ENCODE assay signal across 1 cellular context in the genomic region with DNA sequence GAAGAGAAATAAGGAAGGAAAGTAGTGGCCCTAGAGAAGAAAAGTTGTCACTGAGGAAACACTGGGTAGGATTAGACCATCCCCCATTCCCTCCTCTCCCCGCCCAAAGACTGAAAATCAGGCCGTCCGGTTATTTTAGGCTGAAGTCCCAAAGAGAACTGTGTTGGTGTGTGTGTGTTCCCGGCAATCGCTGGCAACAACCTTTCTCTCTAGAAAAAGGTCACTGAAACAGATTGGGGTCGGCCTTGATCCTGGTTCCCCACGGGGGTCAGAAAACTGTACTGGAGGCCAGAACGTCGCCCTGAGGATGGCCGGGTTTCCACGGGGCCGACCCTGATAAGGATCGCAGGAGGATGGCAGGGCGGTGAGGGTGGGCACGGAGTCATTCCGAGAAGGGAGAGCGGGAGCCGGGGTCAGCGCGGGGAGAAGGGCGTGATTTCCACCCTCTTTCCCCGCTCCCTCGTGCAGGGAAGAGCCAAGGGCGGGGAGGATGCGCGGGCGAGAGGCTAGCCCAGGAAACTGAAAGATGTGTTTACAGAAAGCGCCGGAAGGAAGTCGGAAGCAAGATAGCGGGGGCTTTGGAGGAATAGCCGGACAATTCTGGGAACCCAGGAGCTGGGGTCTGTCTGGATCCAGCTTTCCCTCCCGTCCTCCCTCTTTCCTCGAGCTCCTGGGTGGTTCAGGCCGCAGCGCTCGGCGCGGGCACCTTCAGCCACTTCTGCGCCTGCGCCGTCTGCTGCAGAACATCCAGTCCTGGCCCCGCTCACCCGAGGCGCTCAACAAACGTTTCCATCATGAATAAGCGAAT.
A peak's percentile ranks its signal among the peaks of the same experiment; 100 is the strongest.
TF ChIP-seq lines count a peak whose summit lies in the region.

No MANE protein-coding gene starts in this region.

TF ChIP-seq in GM12878, 131 proteins besides CTCF, POLR2A, EP300 and RAD21 (continued from another document and continues in another):
- TF ChIP-seq, protein P1, sequence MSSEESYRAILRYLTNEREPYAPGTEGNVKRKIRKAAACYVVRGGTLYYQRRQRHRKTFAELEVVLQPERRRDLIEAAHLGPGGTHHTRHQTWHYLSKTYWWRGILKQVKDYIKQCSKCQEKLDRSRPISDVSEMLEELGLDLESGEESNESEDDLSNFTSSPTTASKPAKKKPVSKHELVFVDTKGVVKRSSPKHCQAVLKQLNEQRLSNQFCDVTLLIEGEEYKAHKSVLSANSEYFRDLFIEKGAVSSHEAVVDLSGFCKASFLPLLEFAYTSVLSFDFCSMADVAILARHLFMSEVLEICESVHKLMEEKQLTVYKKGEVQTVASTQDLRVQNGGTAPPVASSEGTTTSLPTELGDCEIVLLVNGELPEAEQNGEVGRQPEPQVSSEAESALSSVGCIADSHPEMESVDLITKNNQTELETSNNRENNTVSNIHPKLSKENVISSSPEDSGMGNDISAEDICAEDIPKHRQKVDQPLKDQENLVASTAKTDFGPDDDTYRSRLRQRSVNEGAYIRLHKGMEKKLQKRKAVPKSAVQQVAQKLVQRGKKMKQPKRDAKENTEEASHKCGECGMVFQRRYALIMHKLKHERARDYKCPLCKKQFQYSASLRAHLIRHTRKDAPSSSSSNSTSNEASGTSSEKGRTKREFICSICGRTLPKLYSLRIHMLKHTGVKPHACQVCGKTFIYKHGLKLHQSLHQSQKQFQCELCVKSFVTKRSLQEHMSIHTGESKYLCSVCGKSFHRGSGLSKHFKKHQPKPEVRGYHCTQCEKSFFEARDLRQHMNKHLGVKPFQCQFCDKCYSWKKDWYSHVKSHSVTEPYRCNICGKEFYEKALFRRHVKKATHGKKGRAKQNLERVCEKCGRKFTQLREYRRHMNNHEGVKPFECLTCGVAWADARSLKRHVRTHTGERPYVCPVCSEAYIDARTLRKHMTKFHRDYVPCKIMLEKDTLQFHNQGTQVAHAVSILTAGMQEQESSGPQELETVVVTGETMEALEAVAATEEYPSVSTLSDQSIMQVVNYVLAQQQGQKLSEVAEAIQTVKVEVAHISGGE (CRISPR knock-in tag; IDR thresholded peaks at IDR 0.05): no peak
- TF ChIP-seq RBBP5 (conservative IDR thresholded peaks at IDR 0.05) (no peak), CHD4 (IDR thresholded peaks at IDR 0.05) (no peak), MTA2 (IDR thresholded peaks at IDR 0.05; ENCODE audit: low read depth) (no peak), YBX1 (IDR thresholded peaks at IDR 0.05) (no peak), CHD2 (IDR thresholded peaks at IDR 0.05; ENCODE audit: borderline replicate concordance, low read depth, low read length) (no peak), IKZF1 (conservative IDR thresholded peaks at IDR 0.05) (0 out of 2 replicates have a peak, but pooled peaks have one; percentile 33), ESRRA (IDR thresholded peaks at IDR 0.05; ENCODE audit: low read length) (no peak), YY1 (IDR thresholded peaks at IDR 0.05; ENCODE audit: low read depth, low read length) (no peak), SMAD5 (IDR thresholded peaks at IDR 0.05; ENCODE audit: low read depth) (no peak), RAD51 (IDR thresholded peaks at IDR 0.05) (no peak), ATF7 (IDR thresholded peaks at IDR 0.05; ENCODE audit: low read depth) (no peak), NFYA (IDR thresholded peaks at IDR 0.05; ENCODE audit: borderline replicate concordance, low read depth, low read length) (no peak), SPI1 (IDR thresholded peaks at IDR 0.05; ENCODE audit: borderline replicate concordance, insufficient read depth, low read depth, low read length) (peak; percentile 76; the same call in 1 of the 2 replicates), SMARCA5 (IDR thresholded peaks at IDR 0.05) (no peak), NRF1 (conservative IDR thresholded peaks at IDR 0.05; ENCODE audit: low read depth, low read length) (no peak), POLR2AphosphoS5 (IDR thresholded peaks at IDR 0.05; ENCODE audit: low read length) (no peak), ZNF274 (IDR thresholded peaks at IDR 0.05; ENCODE audit: insufficient read depth, insufficient read length) (no peak), NR2C2 (IDR thresholded peaks at IDR 0.05; ENCODE audit: borderline replicate concordance, control insufficient read depth, insufficient read length, low read depth) (no peak), GATAD2B (conservative IDR thresholded peaks at IDR 0.05; ENCODE audit: low read depth) (no peak), CBX3 (IDR thresholded peaks at IDR 0.05; ENCODE audit: borderline replicate concordance, low read depth) (no peak), TCF3 (IDR thresholded peaks at IDR 0.05; ENCODE audit: borderline replicate concordance, insufficient read depth, low read depth, low read length) (no peak), MXI1 (IDR thresholded peaks at IDR 0.05; ENCODE audit: low read depth, low read length) (no peak), RELA (IDR thresholded peaks at IDR 0.05; ENCODE audit: borderline replicate concordance, partially characterized antibody) (no peak), ZNF384 (IDR thresholded peaks at IDR 0.05; ENCODE audit: borderline replicate concordance, low read depth, low read length) (no peak), HCFC1 (IDR thresholded peaks at IDR 0.05; ENCODE audit: low read length) (no peak), HDAC6 (IDR thresholded peaks at IDR 0.05; ENCODE audit: unreplicated experiment) (no peak), EED (IDR thresholded peaks at IDR 0.05; ENCODE audit: low read depth) (peak; percentile 39; the same call in 1 of the 2 replicates)
- TF ChIP-seq, protein P2, sequence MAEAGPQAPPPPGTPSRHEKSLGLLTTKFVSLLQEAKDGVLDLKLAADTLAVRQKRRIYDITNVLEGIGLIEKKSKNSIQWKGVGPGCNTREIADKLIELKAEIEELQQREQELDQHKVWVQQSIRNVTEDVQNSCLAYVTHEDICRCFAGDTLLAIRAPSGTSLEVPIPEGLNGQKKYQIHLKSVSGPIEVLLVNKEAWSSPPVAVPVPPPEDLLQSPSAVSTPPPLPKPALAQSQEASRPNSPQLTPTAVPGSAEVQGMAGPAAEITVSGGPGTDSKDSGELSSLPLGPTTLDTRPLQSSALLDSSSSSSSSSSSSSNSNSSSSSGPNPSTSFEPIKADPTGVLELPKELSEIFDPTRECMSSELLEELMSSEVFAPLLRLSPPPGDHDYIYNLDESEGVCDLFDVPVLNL (IDR thresholded peaks at IDR 0.05; ENCODE audit: low read depth, low read length): no peak
- TF ChIP-seq, protein P3, sequence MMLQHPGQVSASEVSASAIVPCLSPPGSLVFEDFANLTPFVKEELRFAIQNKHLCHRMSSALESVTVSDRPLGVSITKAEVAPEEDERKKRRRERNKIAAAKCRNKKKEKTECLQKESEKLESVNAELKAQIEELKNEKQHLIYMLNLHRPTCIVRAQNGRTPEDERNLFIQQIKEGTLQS (IDR thresholded peaks at IDR 0.05; ENCODE audit: borderline replicate concordance, extremely low read depth, low read depth, low read length): no peak
- TF ChIP-seq, protein P4, sequence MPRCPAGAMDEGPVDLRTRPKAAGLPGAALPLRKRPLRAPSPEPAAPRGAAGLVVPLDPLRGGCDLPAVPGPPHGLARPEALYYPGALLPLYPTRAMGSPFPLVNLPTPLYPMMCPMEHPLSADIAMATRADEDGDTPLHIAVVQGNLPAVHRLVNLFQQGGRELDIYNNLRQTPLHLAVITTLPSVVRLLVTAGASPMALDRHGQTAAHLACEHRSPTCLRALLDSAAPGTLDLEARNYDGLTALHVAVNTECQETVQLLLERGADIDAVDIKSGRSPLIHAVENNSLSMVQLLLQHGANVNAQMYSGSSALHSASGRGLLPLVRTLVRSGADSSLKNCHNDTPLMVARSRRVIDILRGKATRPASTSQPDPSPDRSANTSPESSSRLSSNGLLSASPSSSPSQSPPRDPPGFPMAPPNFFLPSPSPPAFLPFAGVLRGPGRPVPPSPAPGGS (IDR thresholded peaks at IDR 0.05; ENCODE audit: borderline replicate concordance, insufficient read depth, low read depth, low read length, poor library complexity, severe bottlenecking): no peak
- TF ChIP-seq, protein P5, sequence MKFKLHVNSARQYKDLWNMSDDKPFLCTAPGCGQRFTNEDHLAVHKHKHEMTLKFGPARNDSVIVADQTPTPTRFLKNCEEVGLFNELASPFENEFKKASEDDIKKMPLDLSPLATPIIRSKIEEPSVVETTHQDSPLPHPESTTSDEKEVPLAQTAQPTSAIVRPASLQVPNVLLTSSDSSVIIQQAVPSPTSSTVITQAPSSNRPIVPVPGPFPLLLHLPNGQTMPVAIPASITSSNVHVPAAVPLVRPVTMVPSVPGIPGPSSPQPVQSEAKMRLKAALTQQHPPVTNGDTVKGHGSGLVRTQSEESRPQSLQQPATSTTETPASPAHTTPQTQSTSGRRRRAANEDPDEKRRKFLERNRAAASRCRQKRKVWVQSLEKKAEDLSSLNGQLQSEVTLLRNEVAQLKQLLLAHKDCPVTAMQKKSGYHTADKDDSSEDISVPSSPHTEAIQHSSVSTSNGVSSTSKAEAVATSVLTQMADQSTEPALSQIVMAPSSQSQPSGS (IDR thresholded peaks at IDR 0.05; ENCODE audit: low read length): no peak
- TF ChIP-seq, protein P6, sequence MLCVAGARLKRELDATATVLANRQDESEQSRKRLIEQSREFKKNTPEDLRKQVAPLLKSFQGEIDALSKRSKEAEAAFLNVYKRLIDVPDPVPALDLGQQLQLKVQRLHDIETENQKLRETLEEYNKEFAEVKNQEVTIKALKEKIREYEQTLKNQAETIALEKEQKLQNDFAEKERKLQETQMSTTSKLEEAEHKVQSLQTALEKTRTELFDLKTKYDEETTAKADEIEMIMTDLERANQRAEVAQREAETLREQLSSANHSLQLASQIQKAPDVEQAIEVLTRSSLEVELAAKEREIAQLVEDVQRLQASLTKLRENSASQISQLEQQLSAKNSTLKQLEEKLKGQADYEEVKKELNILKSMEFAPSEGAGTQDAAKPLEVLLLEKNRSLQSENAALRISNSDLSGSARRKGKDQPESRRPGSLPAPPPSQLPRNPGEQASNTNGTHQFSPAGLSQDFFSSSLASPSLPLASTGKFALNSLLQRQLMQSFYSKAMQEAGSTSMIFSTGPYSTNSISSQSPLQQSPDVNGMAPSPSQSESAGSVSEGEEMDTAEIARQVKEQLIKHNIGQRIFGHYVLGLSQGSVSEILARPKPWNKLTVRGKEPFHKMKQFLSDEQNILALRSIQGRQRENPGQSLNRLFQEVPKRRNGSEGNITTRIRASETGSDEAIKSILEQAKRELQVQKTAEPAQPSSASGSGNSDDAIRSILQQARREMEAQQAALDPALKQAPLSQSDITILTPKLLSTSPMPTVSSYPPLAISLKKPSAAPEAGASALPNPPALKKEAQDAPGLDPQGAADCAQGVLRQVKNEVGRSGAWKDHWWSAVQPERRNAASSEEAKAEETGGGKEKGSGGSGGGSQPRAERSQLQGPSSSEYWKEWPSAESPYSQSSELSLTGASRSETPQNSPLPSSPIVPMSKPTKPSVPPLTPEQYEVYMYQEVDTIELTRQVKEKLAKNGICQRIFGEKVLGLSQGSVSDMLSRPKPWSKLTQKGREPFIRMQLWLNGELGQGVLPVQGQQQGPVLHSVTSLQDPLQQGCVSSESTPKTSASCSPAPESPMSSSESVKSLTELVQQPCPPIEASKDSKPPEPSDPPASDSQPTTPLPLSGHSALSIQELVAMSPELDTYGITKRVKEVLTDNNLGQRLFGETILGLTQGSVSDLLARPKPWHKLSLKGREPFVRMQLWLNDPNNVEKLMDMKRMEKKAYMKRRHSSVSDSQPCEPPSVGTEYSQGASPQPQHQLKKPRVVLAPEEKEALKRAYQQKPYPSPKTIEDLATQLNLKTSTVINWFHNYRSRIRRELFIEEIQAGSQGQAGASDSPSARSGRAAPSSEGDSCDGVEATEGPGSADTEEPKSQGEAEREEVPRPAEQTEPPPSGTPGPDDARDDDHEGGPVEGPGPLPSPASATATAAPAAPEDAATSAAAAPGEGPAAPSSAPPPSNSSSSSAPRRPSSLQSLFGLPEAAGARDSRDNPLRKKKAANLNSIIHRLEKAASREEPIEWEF (IDR thresholded peaks at IDR 0.05; ENCODE audit: insufficient replicate concordance, low read depth, low read length): no peak
- TF ChIP-seq, protein P7, sequence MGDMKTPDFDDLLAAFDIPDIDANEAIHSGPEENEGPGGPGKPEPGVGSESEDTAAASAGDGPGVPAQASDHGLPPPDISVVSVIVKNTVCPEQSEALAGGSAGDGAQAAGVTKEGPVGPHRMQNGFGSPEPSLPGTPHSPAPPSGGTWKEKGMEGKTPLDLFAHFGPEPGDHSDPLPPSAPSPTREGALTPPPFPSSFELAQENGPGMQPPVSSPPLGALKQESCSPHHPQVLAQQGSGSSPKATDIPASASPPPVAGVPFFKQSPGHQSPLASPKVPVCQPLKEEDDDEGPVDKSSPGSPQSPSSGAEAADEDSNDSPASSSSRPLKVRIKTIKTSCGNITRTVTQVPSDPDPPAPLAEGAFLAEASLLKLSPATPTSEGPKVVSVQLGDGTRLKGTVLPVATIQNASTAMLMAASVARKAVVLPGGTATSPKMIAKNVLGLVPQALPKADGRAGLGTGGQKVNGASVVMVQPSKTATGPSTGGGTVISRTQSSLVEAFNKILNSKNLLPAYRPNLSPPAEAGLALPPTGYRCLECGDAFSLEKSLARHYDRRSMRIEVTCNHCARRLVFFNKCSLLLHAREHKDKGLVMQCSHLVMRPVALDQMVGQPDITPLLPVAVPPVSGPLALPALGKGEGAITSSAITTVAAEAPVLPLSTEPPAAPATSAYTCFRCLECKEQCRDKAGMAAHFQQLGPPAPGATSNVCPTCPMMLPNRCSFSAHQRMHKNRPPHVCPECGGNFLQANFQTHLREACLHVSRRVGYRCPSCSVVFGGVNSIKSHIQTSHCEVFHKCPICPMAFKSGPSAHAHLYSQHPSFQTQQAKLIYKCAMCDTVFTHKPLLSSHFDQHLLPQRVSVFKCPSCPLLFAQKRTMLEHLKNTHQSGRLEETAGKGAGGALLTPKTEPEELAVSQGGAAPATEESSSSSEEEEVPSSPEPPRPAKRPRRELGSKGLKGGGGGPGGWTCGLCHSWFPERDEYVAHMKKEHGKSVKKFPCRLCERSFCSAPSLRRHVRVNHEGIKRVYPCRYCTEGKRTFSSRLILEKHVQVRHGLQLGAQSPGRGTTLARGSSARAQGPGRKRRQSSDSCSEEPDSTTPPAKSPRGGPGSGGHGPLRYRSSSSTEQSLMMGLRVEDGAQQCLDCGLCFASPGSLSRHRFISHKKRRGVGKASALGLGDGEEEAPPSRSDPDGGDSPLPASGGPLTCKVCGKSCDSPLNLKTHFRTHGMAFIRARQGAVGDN (IDR thresholded peaks at IDR 0.05): 0 out of 2 replicates have a peak, but pooled peaks have one; percentile 20
- TF ChIP-seq, protein P8, sequence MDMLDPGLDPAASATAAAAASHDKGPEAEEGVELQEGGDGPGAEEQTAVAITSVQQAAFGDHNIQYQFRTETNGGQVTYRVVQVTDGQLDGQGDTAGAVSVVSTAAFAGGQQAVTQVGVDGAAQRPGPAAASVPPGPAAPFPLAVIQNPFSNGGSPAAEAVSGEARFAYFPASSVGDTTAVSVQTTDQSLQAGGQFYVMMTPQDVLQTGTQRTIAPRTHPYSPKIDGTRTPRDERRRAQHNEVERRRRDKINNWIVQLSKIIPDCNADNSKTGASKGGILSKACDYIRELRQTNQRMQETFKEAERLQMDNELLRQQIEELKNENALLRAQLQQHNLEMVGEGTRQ (IDR thresholded peaks at IDR 0.05; ENCODE audit: borderline replicate concordance, low read depth, low read length): no peak
